12 cellular contexts compared by ENCODE assay signal in the genomic region with DNA sequence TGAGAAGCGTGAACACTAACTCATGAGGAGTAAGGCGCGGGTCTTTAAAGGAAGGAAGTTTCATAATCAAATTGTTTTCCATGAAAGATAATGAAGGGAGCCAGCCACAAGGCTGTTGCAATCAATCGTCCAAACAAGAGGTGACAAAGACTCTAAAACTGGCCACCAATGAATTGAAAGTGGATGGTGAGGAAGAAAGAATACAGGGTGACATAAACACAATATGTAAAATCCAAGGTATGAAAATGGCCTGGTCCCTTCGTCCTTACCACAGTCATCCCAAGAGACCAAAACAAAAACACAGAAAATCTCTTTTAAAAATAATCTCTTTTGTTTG. TPM values are rescaled to one million over a fixed set of nuclear protein-coding genes. Genes with fewer than 3 reads are reported as not detected.
DNase-seq lines count a peak whose midpoint lies in the region; ATAC-seq lines count a peak whose summit lies in the region.
"Had no signal": no experiment of that assay in that cellular context is flagged by ENCODE, and none has a peak within 500 bp of the region (broad histone marks: within the 10 kb centered on the region; RNA-seq: fewer than 3 reads in every experiment).

No MANE protein-coding gene starts in this region.

- peak overlapping the region in 3 of 8 donors; percentile 29 to 46 (median 43) for H3K4me3 Mint-ChIP-seq in naive B cell

- H3K9me3 Mint-ChIP-seq in naive B cell: peaks cover 0 to 2% (median 0%) of the 10 kb centered on the region in 7 donors

- H3K36me3 Mint-ChIP-seq in naive B cell: no peaks in the 10 kb centered on the region

- DNase-seq in NAMALWA (ENCODE audit: low spot score): peak; percentile 38
- DNase-seq in naive B cell: no peak
- no peak for DNase-seq in NCI-H2029 (lab: John Stamatoyannopoulos, UW)
- no peak for DNase-seq in RKO (ENCODE audit: low spot score)
- no peak for DNase-seq in stimulated activated CD4-positive, alpha-beta T cell treated with anti-CD3 and anti-CD28 coated beads, Interleukin-4, amount 100 ng/mL, for 4 hours
- no peak for DNase-seq in activated CD4-positive, alpha-beta T cell treated with anti-CD3 and anti-CD28 coated beads, Interleukin-2, amount 50 U/mL, for 4 hours
- DNase-seq: activated CD8-positive, alpha-beta memory T cell treated with anti-CD3 and anti-CD28 coated beads, Interleukin-2, amount 50 U/mL, for 4 hours; mammary epithelial cell; NCI-H1417 treated with DMSO at 0.1 percent for 48 hours; Right ventricle myocardium superior had no signal

- H3K27ac Mint-ChIP-seq in naive B cell: peak overlapping the region in 4 of 6 donors; percentile 1 to 70 (median 20)

- H3K27me3 Mint-ChIP-seq in naive B cell: no peaks in the 10 kb centered on the region

- peaks cover 23 to 41% (median 32%) of the 10 kb centered on the region in 3 donors for H3K4me1 Mint-ChIP-seq in naive B cell

- ATAC-seq in GM19035 (IDR thresholded peaks at IDR 0.05; ENCODE audit: unreplicated experiment) (peak; percentile 64), HG02642 (IDR thresholded peaks at IDR 0.05; ENCODE audit: poor library complexity, unreplicated experiment) (peak; percentile 58), naive B cell (ENCODE audit: low read depth in 2 of 2) (peak; percentile 27 to 49)

RNA-seq across cellular contexts. Expression of a gene that starts 12.0 kb away (rescaled TPM):
- 10 to 100 TPM; 18.0 to 61.4 (median 45.4) TPM for polyA plus RNA-seq in naive B cell (ENCODE audit: low read depth in 6 of 6)

RNA-seq across cellular contexts. Expression of a gene that starts 45.1 kb away (rescaled TPM):
- 1 to 10 TPM in 2 of 6 donors, under 1 TPM in 3, not detected in 1; 0.18 to 1.6 (median 0.67) TPM for polyA plus RNA-seq in naive B cell (ENCODE audit: low read depth in 6 of 6)
